Comparison of ENCODE assay signal across 25 cellular contexts in genomic region chr2:23557455-23557854, GRCh38.
"Had no signal": no experiment of that assay in that cellular context is flagged by ENCODE, and none has a peak within 500 bp of the region (broad histone marks: within the 10 kb centered on the region; RNA-seq: fewer than 3 reads in every experiment).

No MANE protein-coding gene starts in this region.

- H3K9ac ChIP-seq: KMS-11 had no signal

- DNase-seq: activated CD4-positive, alpha-beta memory T cell treated with anti-CD3 and anti-CD28 coated beads, Interleukin-2, amount 10 ng/mL, durations not matched to agents 7 days and 5 days; activated CD4-positive, alpha-beta T cell treated with anti-CD3 and anti-CD28 coated beads for 1 hour; activated CD4-positive, alpha-beta T cell treated with anti-CD3 and anti-CD28 coated beads for 48 hours; activated CD4-positive, CD25-positive, alpha-beta regulatory T cell; activated CD8-positive, alpha-beta memory T cell treated with anti-CD3 and anti-CD28 coated beads for 24 hours; activated CD8-positive, alpha-beta memory T cell treated with anti-CD3 and anti-CD28 coated beads, Interleukin-2, amount 10 ng/mL, durations not matched to agents 7 days and 5 days; activated CD8-positive, alpha-beta memory T cell treated with anti-CD3 and anti-CD28 coated beads, Interleukin-2, amount 50 U/mL, for 48 hours; activated effector memory CD4-positive, alpha-beta T cell treated with Interleukin-2 at 50 U/mL for 16 hours; activated naive CD4-positive, alpha-beta T cell treated with anti-CD3 and anti-CD28 coated beads, Interleukin-2, amount 10 ng/mL, durations not matched to agents 7 days and 5 days; activated naive CD8-positive, alpha-beta T cell treated with anti-CD3 and anti-CD28 coated beads, Interleukin-2, amount 50 U/mL, for 24 hours; activated T-cell treated with anti-CD3 and anti-CD28 coated beads, Interleukin-2, amount 50 U/mL, for 48 hours; brain microvascular endothelial cell; NCI-H1694; NCI-H1930; NCI-H226; NCI-H510A; NK-92 treated with Interleukin-12 subunit alpha and Interleukin-12 subunit beta, amount 100 ng/mL, for 24 hours; PC-3; SJCRH30; T1000; WERI-Rb-1 had no signal

- H3K4me3 ChIP-seq: cardiac muscle cell, SJCRH30, SK-N-MC had no signal

- ATAC-seq: activated CD8-positive, alpha-beta memory T cell treated with anti-CD3 and anti-CD28 coated beads, Interleukin-2, amount 10 ng/mL, durations not matched to agents 7 days and 5 days; activated naive CD8-positive, alpha-beta T cell treated with anti-CD3 and anti-CD28 coated beads, Interleukin-2, amount 50 U/mL, for 24 hours; PC-3 had no signal

- H3K4me2 ChIP-seq: KMS-11 had no signal

- H3K27ac ChIP-seq: brain microvascular endothelial cell, cardiac muscle cell, KMS-11, RWPE1, SJCRH30, SK-N-MC, WERI-Rb-1 had no signal

- H3K9me3 ChIP-seq: SJCRH30 had no signal

- H3K36me3 ChIP-seq: brain microvascular endothelial cell, cardiac muscle cell had no signal

- H3K27me3 ChIP-seq: brain microvascular endothelial cell, cardiac muscle cell, SJCRH30 had no signal
